34 cellular contexts compared by ENCODE assay signal in the genomic region with DNA sequence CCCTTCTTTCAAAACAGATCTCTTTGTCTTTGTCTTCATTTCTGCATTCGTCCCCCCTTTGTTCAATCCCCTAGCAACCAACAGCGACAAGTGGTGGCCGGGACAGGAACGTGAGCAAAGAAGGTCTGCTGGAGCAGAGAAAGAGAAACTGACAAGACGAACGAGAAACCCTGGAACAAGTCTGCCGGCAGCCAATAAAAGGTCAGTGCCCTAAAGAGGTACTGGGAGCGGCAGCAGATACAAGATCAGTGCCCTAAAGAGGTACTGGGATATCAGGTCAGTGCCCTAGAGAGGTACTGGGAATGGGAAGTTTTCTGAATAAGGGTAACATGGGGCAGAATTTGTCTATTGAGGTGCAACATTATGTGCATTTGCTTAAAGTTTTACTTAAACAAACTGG. TPM values are rescaled to one million over a fixed set of nuclear protein-coding genes. Genes with fewer than 3 reads are reported as not detected.
"Had no signal": no experiment of that assay in that cellular context is flagged by ENCODE, and none has a peak within 500 bp of the region (broad histone marks: within the 10 kb centered on the region; RNA-seq: fewer than 3 reads in every experiment).

No MANE protein-coding gene starts in this region.

- H3K36me3 Mint-ChIP-seq: activated naive CD4-positive, alpha-beta T cell treated with anti-CD3 and anti-CD28 coated beads, Interleukin-2, amount 50 U/mL, for 24 hours; activated naive CD8-positive, alpha-beta T cell treated with anti-CD3 and anti-CD28 coated beads, Interleukin-2, amount 10 ng/mL, durations not matched to agents 7 days and 5 days had no signal

- H3K4me1 ChIP-seq: adrenal gland, body of pancreas, breast epithelium had no signal

- H3K27ac Mint-ChIP-seq: activated B cell treated with CpG ODN at 0.5 μM for 24 hours; activated CD8-positive, alpha-beta T cell treated with anti-CD3 and anti-CD28 coated beads for 36 hours; activated naive CD4-positive, alpha-beta T cell treated with anti-CD3 and anti-CD28 coated beads, Interleukin-2, amount 50 U/mL, for 24 hours; activated naive CD8-positive, alpha-beta T cell treated with anti-CD3 and anti-CD28 coated beads, Interleukin-2, amount 10 ng/mL, durations not matched to agents 7 days and 5 days; activated T-cell treated with anti-CD3 and anti-CD28 coated beads, Interleukin-2, amount 50 U/mL, for 24 hours; activated T-helper 2 cell treated with anti-CD3 and anti-CD28 coated beads, Interferon-gamma antibody, Interleukin-2, Interleukin-4, amounts not matched to agents 10 μg/mL and 5 μg/mL and 100 μg/mL, durations not matched to agents 14 hours and 24 hours and 36 hours had no signal

- H3K9me3 Mint-ChIP-seq: activated CD8-positive, alpha-beta T cell treated with anti-CD3 and anti-CD28 coated beads for 36 hours; activated naive CD4-positive, alpha-beta T cell treated with anti-CD3 and anti-CD28 coated beads, Interleukin-2, amount 50 U/mL, for 24 hours; activated T-cell treated with anti-CD3 and anti-CD28 coated beads, Interleukin-2, amount 50 U/mL, for 24 hours; activated T-helper 2 cell treated with anti-CD3 and anti-CD28 coated beads, Interferon-gamma antibody, Interleukin-2, Interleukin-4, amounts not matched to agents 10 μg/mL and 5 μg/mL and 100 μg/mL, durations not matched to agents 14 hours and 24 hours and 36 hours had no signal

- H3K27ac ChIP-seq: adrenal gland, body of pancreas, breast epithelium, VCaP had no signal

- H3K4me3 Mint-ChIP-seq: activated B cell treated with CpG ODN at 0.5 μM for 24 hours; activated CD8-positive, alpha-beta T cell treated with anti-CD3 and anti-CD28 coated beads for 36 hours; activated naive CD4-positive, alpha-beta T cell treated with anti-CD3 and anti-CD28 coated beads, Interleukin-2, amount 50 U/mL, for 24 hours; activated naive CD8-positive, alpha-beta T cell treated with anti-CD3 and anti-CD28 coated beads, Interleukin-2, amount 10 ng/mL, durations not matched to agents 7 days and 5 days; activated T-cell treated with anti-CD3 and anti-CD28 coated beads, Interleukin-2, amount 50 U/mL, for 24 hours had no signal

- H3K9me3 ChIP-seq: adrenal gland, body of pancreas had no signal

- ATAC-seq: activated CD8-positive, alpha-beta T cell treated with anti-CD3 and anti-CD28 coated beads for 36 hours; body of pancreas had no signal

- H3K27me3 ChIP-seq: adrenal gland, body of pancreas had no signal

- DNase-seq: activated B cell treated with CpG ODN at 0.5 μM for 24 hours; activated CD4-positive, alpha-beta T cell treated with anti-CD3 and anti-CD28 coated beads for 48 hours; activated CD4-positive, CD25-positive, alpha-beta regulatory T cell treated with anti-CD3 and anti-CD28 coated beads, Interleukin-2, amount 50 U/mL, for 72 hours; activated CD8-positive, alpha-beta T cell treated with anti-CD3 and anti-CD28 coated beads for 36 hours; activated gamma-delta T cell; activated naive CD4-positive, alpha-beta T cell treated with Interleukin-2 at 50 U/mL for 16 hours; activated naive CD8-positive, alpha-beta T cell treated with anti-CD3 and anti-CD28 coated beads, Interleukin-2, amount 10 ng/mL, durations not matched to agents 7 days and 5 days; activated T-cell treated with anti-CD3 and anti-CD28 coated beads, Interleukin-2, amount 50 U/mL, for 24 hours; adrenal gland; body of pancreas; Karpas-422; KBM-7; NCI-H1048; NCI-H1105 treated with DMSO at 0.1 percent for 48 hours; NCI-H1436; NCI-H1694; NCI-H2029; NCI-H345; NCI-H524 treated with DMSO at 0.1 percent for 48 hours; OCI-M1; Right ventricle myocardium superior; SW 1271; T-helper 1 cell; T-helper 2 cell; T-helper 9 cell had no signal

- H3K36me3 ChIP-seq: adrenal gland, breast epithelium had no signal

- H3K4me3 ChIP-seq: adrenal gland, body of pancreas, breast epithelium had no signal

- H3K27me3 Mint-ChIP-seq: activated CD8-positive, alpha-beta T cell treated with anti-CD3 and anti-CD28 coated beads for 36 hours; activated naive CD4-positive, alpha-beta T cell treated with anti-CD3 and anti-CD28 coated beads, Interleukin-2, amount 50 U/mL, for 24 hours had no signal

RNA-seq across cellular contexts. Expression of gene CD300LD, which starts 7.4 kb away (rescaled TPM):
- total RNA-seq: activated B cell treated with CpG ODN at 0.5 μM for 24 hours; activated CD8-positive, alpha-beta memory T cell treated with anti-CD3 and anti-CD28 coated beads for 36 hours; activated CD8-positive, alpha-beta T cell treated with anti-CD3 and anti-CD28 coated beads for 36 hours; activated naive CD8-positive, alpha-beta T cell treated with anti-CD3 and anti-CD28 coated beads, Interleukin-2, amount 10 ng/mL, durations not matched to agents 7 days and 5 days; activated T-helper 2 cell treated with anti-CD3 and anti-CD28 coated beads, Interferon-gamma antibody, Interleukin-2, Interleukin-4, amounts not matched to agents 10 μg/mL and 5 μg/mL and 100 μg/mL, durations not matched to agents 14 hours and 24 hours and 36 hours; adrenal gland; astrocyte; body of pancreas; breast epithelium; cardiac septum; MCF 10A; NCI-H460; Right ventricle myocardium superior had no signal

RNA-seq across cellular contexts. Expression of gene CD300H, which starts 17.4 kb away (rescaled TPM):
- total RNA-seq: activated B cell treated with CpG ODN at 0.5 μM for 24 hours; activated CD8-positive, alpha-beta memory T cell treated with anti-CD3 and anti-CD28 coated beads for 36 hours; activated CD8-positive, alpha-beta T cell treated with anti-CD3 and anti-CD28 coated beads for 36 hours; activated naive CD8-positive, alpha-beta T cell treated with anti-CD3 and anti-CD28 coated beads, Interleukin-2, amount 10 ng/mL, durations not matched to agents 7 days and 5 days; activated T-helper 2 cell treated with anti-CD3 and anti-CD28 coated beads, Interferon-gamma antibody, Interleukin-2, Interleukin-4, amounts not matched to agents 10 μg/mL and 5 μg/mL and 100 μg/mL, durations not matched to agents 14 hours and 24 hours and 36 hours; adrenal gland; astrocyte; body of pancreas; cardiac septum; MCF 10A; NCI-H460; Right ventricle myocardium superior had no signal

RNA-seq across cellular contexts. Expression of gene CD300C, which starts 38.8 kb away (rescaled TPM):
- total RNA-seq: activated CD8-positive, alpha-beta memory T cell treated with anti-CD3 and anti-CD28 coated beads for 36 hours; activated CD8-positive, alpha-beta T cell treated with anti-CD3 and anti-CD28 coated beads for 36 hours; activated T-helper 2 cell treated with anti-CD3 and anti-CD28 coated beads, Interferon-gamma antibody, Interleukin-2, Interleukin-4, amounts not matched to agents 10 μg/mL and 5 μg/mL and 100 μg/mL, durations not matched to agents 14 hours and 24 hours and 36 hours; MCF 10A had no signal

RNA-seq across cellular contexts. Expression of gene CD300E, which starts 38.8 kb away (rescaled TPM):
- total RNA-seq: activated CD8-positive, alpha-beta memory T cell treated with anti-CD3 and anti-CD28 coated beads for 36 hours; activated CD8-positive, alpha-beta T cell treated with anti-CD3 and anti-CD28 coated beads for 36 hours; activated naive CD8-positive, alpha-beta T cell treated with anti-CD3 and anti-CD28 coated beads, Interleukin-2, amount 10 ng/mL, durations not matched to agents 7 days and 5 days; activated T-helper 2 cell treated with anti-CD3 and anti-CD28 coated beads, Interferon-gamma antibody, Interleukin-2, Interleukin-4, amounts not matched to agents 10 μg/mL and 5 μg/mL and 100 μg/mL, durations not matched to agents 14 hours and 24 hours and 36 hours; astrocyte; body of pancreas; MCF 10A; NCI-H460 had no signal

RNA-seq across cellular contexts. Expression of gene CD300LB, which starts 53.4 kb away (rescaled TPM):
- total RNA-seq: activated B cell treated with CpG ODN at 0.5 μM for 24 hours; activated CD8-positive, alpha-beta memory T cell treated with anti-CD3 and anti-CD28 coated beads for 36 hours; activated CD8-positive, alpha-beta T cell treated with anti-CD3 and anti-CD28 coated beads for 36 hours; activated naive CD8-positive, alpha-beta T cell treated with anti-CD3 and anti-CD28 coated beads, Interleukin-2, amount 10 ng/mL, durations not matched to agents 7 days and 5 days; activated T-helper 2 cell treated with anti-CD3 and anti-CD28 coated beads, Interferon-gamma antibody, Interleukin-2, Interleukin-4, amounts not matched to agents 10 μg/mL and 5 μg/mL and 100 μg/mL, durations not matched to agents 14 hours and 24 hours and 36 hours; astrocyte; body of pancreas; cardiac septum; MCF 10A; NCI-H460 had no signal
